Comparison of ENCODE assay signal across 8 cellular contexts in the genomic region with DNA sequence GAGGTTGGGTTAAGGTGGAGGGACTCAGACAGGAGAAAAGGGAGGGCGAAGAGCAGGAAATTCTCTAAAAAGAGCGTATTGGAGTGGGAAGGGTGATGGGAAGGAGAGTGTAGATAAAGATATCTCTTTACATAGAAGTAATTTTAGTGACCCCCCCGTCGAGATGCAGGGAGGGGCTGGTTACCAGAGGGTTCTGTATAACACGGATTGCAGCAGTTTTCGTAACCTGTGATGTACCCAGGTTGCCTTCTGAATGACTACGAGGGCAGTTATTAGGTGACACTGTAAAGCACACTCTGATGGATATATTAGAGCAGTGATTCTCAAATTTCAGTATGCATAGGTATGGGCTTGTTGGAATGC. TPM values are rescaled to one million over a fixed set of nuclear protein-coding genes. Genes with fewer than 3 reads are reported as not detected.
DNase-seq lines count a peak whose midpoint lies in the region; ATAC-seq and TF ChIP-seq lines count a peak whose summit lies in the region.

No MANE protein-coding gene starts in this region.

- H3K4me1 ChIP-seq in right lobe of liver (peaks cover 0 to 7% (median 3%) of the 10 kb centered on the region in 4 donors), upper lobe of left lung (peaks cover 11 to 18% (median 13%) of the 10 kb centered on the region in 4 donors)

- DNase-seq in activated T-cell treated with anti-CD3 and anti-CD28 coated beads, Interleukin-2, amount 50 U/mL, for 72 hours = no peak
- DNase-seq in activated T-cell treated with anti-CD3 and anti-CD28 coated beads, Interleukin-2, amount 50 U/mL, for 1 hour = no peak
- DNase-seq in activated naive CD8-positive, alpha-beta T cell treated with anti-CD3 and anti-CD28 coated beads, Interleukin-2, amount 10 ng/mL, durations not matched to agents 7 days and 5 days = no peak
- DNase-seq in right lobe of liver (no peak), upper lobe of left lung (no peak), cerebellar cortex (ENCODE audit: low spot score) (no peak)
- DNase-seq in activated CD4-positive, alpha-beta T cell treated with anti-CD3 and anti-CD28 coated beads, Interleukin-2, amount 50 U/mL, for 1 hour = no peak
- DNase-seq in effector CD4-positive, alpha-beta T cell = no peak

- no peak for TF ChIP-seq CTCF in right lobe of liver (IDR thresholded peaks at IDR 0.05)
- no peak for TF ChIP-seq CTCF in upper lobe of left lung (IDR thresholded peaks at IDR 0.05)

- no peaks in the 10 kb centered on the region for H3K27me3 Mint-ChIP-seq in activated T-cell treated with anti-CD3 and anti-CD28 coated beads, Interleukin-2, amount 50 U/mL, for 72 hours (ENCODE audit: low read depth)
- H3K27me3 Mint-ChIP-seq in activated naive CD8-positive, alpha-beta T cell treated with anti-CD3 and anti-CD28 coated beads, Interleukin-2, amount 10 ng/mL, durations not matched to agents 7 days and 5 days = no peaks in the 10 kb centered on the region

- H3K4me3 ChIP-seq in right lobe of liver (peak overlapping the region; percentile 59 to 87 (median 81)), upper lobe of left lung (peak overlapping the region; percentile 65 to 92 (median 82))

- peaks cover 18% of the 10 kb centered on the region for H3K4me1 Mint-ChIP-seq in activated T-cell treated with anti-CD3 and anti-CD28 coated beads, Interleukin-2, amount 50 U/mL, for 72 hours (ENCODE audit: low read depth)
- peaks cover 16% of the 10 kb centered on the region for H3K4me1 Mint-ChIP-seq in activated naive CD8-positive, alpha-beta T cell treated with anti-CD3 and anti-CD28 coated beads, Interleukin-2, amount 10 ng/mL, durations not matched to agents 7 days and 5 days

- TF ChIP-seq POLR2A in right lobe of liver (IDR thresholded peaks at IDR 0.05) (no peak), upper lobe of left lung (IDR thresholded peaks at IDR 0.05) (no peak)

- H3K36me3 ChIP-seq in right lobe of liver = no peaks in the 10 kb centered on the region
- no peaks in the 10 kb centered on the region for H3K36me3 ChIP-seq in upper lobe of left lung

- no peak for TF ChIP-seq EP300 in upper lobe of left lung (IDR thresholded peaks at IDR 0.05)

- no peak for ATAC-seq in activated T-cell treated with anti-CD3 and anti-CD28 coated beads, Interleukin-2, amount 50 U/mL, for 72 hours (replicated peaks in 1 of 2)
- ATAC-seq in activated naive CD8-positive, alpha-beta T cell treated with anti-CD3 and anti-CD28 coated beads, Interleukin-2, amount 10 ng/mL, durations not matched to agents 7 days and 5 days (ENCODE audit: low read depth) = no peak
- ATAC-seq in right lobe of liver (no peak), upper lobe of left lung (ENCODE audit: low FRiP score in 2 of 2) (no peak)

- H3K9me3 Mint-ChIP-seq in activated T-cell treated with anti-CD3 and anti-CD28 coated beads, Interleukin-2, amount 50 U/mL, for 72 hours = no peaks in the 10 kb centered on the region
- no peaks in the 10 kb centered on the region for H3K9me3 Mint-ChIP-seq in activated naive CD8-positive, alpha-beta T cell treated with anti-CD3 and anti-CD28 coated beads, Interleukin-2, amount 10 ng/mL, durations not matched to agents 7 days and 5 days

- H3K27me3 ChIP-seq in right lobe of liver = no peaks in the 10 kb centered on the region
- H3K27me3 ChIP-seq in upper lobe of left lung = no peaks in the 10 kb centered on the region

- peak overlapping the region; percentile 89 to 94 for H3K4me3 Mint-ChIP-seq in activated T-cell treated with anti-CD3 and anti-CD28 coated beads, Interleukin-2, amount 50 U/mL, for 72 hours
- H3K4me3 Mint-ChIP-seq in activated naive CD8-positive, alpha-beta T cell treated with anti-CD3 and anti-CD28 coated beads, Interleukin-2, amount 10 ng/mL, durations not matched to agents 7 days and 5 days = peak overlapping the region; percentile 100

- no peaks in the 10 kb centered on the region for H3K9me3 ChIP-seq in right lobe of liver
- H3K9me3 ChIP-seq in upper lobe of left lung = no peaks in the 10 kb centered on the region

- H3K27ac Mint-ChIP-seq in activated T-cell treated with anti-CD3 and anti-CD28 coated beads, Interleukin-2, amount 50 U/mL, for 72 hours = peak overlapping the region; percentile 93
- peak overlapping the region; percentile 93 for H3K27ac Mint-ChIP-seq in activated naive CD8-positive, alpha-beta T cell treated with anti-CD3 and anti-CD28 coated beads, Interleukin-2, amount 10 ng/mL, durations not matched to agents 7 days and 5 days

- H3K27ac ChIP-seq in right lobe of liver = peak overlapping the region in 1 of 3 donors; percentile 6
- peak overlapping the region; percentile 62 to 90 (median 81) for H3K27ac ChIP-seq in upper lobe of left lung

- intact Hi-C loops in right lobe of liver (cut with DNase I) = no loop called here

- 7% methylated on average over 7 of the region's 7 CpGs for WGBS in right lobe of liver (ENCODE audit: insufficient coverage, low coverage, low lambda C conversion rate, missing lambda C conversion rate)
- 11% methylated on average over 7 of the region's 7 CpGs for WGBS in upper lobe of left lung, 2 donors

- POLR2A ChIA-PET in activated naive CD8-positive, alpha-beta T cell treated with anti-CD3 and anti-CD28 coated beads, Interleukin-2, amount 10 ng/mL, durations not matched to agents 7 days and 5 days (lab: Charles Lee) = interaction anchor here (0.6 to 1.5 kb wide), 3 partner anchors 11 to 53 kb away, joined by 3 to 6 read pairs (median 4); partner anchors contain the start of gene ACOT6

- no peaks in the 10 kb centered on the region for H3K36me3 Mint-ChIP-seq in activated T-cell treated with anti-CD3 and anti-CD28 coated beads, Interleukin-2, amount 50 U/mL, for 72 hours (ENCODE audit: insufficient read depth in 2 of 2)
- H3K36me3 Mint-ChIP-seq in activated naive CD8-positive, alpha-beta T cell treated with anti-CD3 and anti-CD28 coated beads, Interleukin-2, amount 10 ng/mL, durations not matched to agents 7 days and 5 days = peaks cover 2% of the 10 kb centered on the region

RNA-seq across cellular contexts. Expression of gene DNAL1, which starts 0.4 kb away (rescaled TPM):
- 1 to 10 TPM; 6.8 to 8.3 TPM for total RNA-seq in activated T-cell treated with anti-CD3 and anti-CD28 coated beads, Interleukin-2, amount 50 U/mL, for 72 hours
- 1 to 10 TPM; 6.3 TPM for total RNA-seq in activated naive CD8-positive, alpha-beta T cell treated with anti-CD3 and anti-CD28 coated beads, Interleukin-2, amount 10 ng/mL, durations not matched to agents 7 days and 5 days
- total RNA-seq in right lobe of liver (1 to 10 TPM; 2.7 to 5.7 (median 3.2) TPM), upper lobe of left lung (10 to 100 TPM in 3 of 6 donors, 1 to 10 TPM in 3; 4.2 to 29.8 (median 11.5) TPM)

RNA-seq across cellular contexts. Expression of gene ACOT6, which starts 32.9 kb away (rescaled TPM):
- total RNA-seq in activated T-cell treated with anti-CD3 and anti-CD28 coated beads, Interleukin-2, amount 50 U/mL, for 72 hours = not detected
- not detected for total RNA-seq in activated naive CD8-positive, alpha-beta T cell treated with anti-CD3 and anti-CD28 coated beads, Interleukin-2, amount 10 ng/mL, durations not matched to agents 7 days and 5 days
- total RNA-seq in right lobe of liver (1 to 10 TPM in 2 of 6 experiments, under 1 TPM in 2, not detected in 2; 0.49 to 1.4 (median 0.94) TPM), upper lobe of left lung (not detected)

RNA-seq across cellular contexts. Expression of gene ACOT4, which starts 53.6 kb away (rescaled TPM):
- 1 to 10 TPM; 4.4 to 5.2 TPM for total RNA-seq in activated T-cell treated with anti-CD3 and anti-CD28 coated beads, Interleukin-2, amount 50 U/mL, for 72 hours
- 1 to 10 TPM; 1.9 TPM for total RNA-seq in activated naive CD8-positive, alpha-beta T cell treated with anti-CD3 and anti-CD28 coated beads, Interleukin-2, amount 10 ng/mL, durations not matched to agents 7 days and 5 days
- total RNA-seq in right lobe of liver = 10 to 100 TPM in 3 of 6 experiments, 1 to 10 TPM in 3; 6.2 to 14.4 (median 9.3) TPM
- 1 to 10 TPM in 5 of 6 donors, not detected in 1; 1.3 to 6.4 (median 4.9) TPM for total RNA-seq in upper lobe of left lung
